12 cellular contexts compared by ENCODE assay signal in the genomic region with DNA sequence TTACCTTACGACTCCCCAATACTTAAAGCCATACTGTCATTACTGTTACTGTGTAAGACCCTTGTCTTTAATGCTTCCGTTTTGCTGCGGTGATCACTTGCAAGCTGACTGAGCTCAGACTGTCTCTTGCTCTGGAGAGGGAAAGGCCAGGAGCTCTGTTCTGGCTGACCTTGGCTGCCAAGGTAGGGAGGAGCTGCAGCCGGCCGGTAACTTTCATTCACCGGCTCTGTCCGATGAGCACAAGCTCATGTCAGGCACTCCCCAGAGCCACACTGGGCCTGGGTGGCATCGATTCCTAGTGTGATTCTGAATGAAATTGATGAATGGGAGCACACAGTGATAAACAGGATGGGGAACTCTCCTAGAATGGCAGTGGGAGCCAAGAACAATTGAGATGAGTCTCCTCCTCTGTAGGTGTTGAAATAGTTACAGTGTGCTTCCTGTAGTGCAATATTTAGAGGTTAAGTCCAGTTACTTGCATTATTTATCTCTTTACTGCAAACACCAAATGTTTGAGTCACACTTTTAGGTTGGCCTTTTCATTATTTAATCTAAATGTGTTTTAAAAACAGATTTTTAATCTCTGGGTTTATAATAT.
DNase-seq lines count a peak whose midpoint lies in the region; ATAC-seq and TF ChIP-seq lines count a peak whose summit lies in the region.
"Had no signal": no experiment of that assay in that cellular context is flagged by ENCODE, and none has a peak within 500 bp of the region (broad histone marks: within the 10 kb centered on the region; RNA-seq: fewer than 3 reads in every experiment).

No MANE protein-coding gene starts in this region.

- 90 to 91% methylated on average over 8 of the region's 8 CpGs for WGBS in GM23248 (ENCODE audit: low coverage in 1 of 2, low lambda C conversion rate in 2 of 2, missing lambda C conversion rate in 2 of 2), 2 experiments

- ATAC-seq in effector memory CD8-positive, alpha-beta T cell (replicated peaks), result no peak
- ATAC-seq: K562 had no signal

- no peaks in the 10 kb centered on the region for H3K36me3 ChIP-seq in GM23248 (ENCODE audit: low read depth)
- peaks cover 19% of the 10 kb centered on the region for H3K36me3 ChIP-seq in neutrophil
- no peaks in the 10 kb centered on the region for H3K36me3 ChIP-seq in brain microvascular endothelial cell (replicated peaks)

- no peaks in the 10 kb centered on the region for H3K9me3 ChIP-seq in GM23248 (ENCODE audit: low read depth)
- H3K9me3 ChIP-seq in neutrophil, result no peaks in the 10 kb centered on the region
- H3K9me3 ChIP-seq: suprapubic skin had no signal

- H3K4me1 ChIP-seq in GM23248 (ENCODE audit: insufficient read depth) (no peaks in the 10 kb centered on the region), neutrophil (ENCODE audit: control insufficient read depth in 1 of 2, insufficient read depth in 1 of 2, low read depth in 1 of 2, low read length in 1 of 2) (peaks cover 16 to 23% of the 10 kb centered on the region in 2 experiments)
- H3K4me1 ChIP-seq: suprapubic skin had no signal

- no peaks in the 10 kb centered on the region for H3K27me3 Mint-ChIP-seq in effector memory CD8-positive, alpha-beta T cell
- no peaks in the 10 kb centered on the region for H3K27me3 Mint-ChIP-seq in type B pancreatic cell

- H3K4me3 ChIP-seq in GM23248, result no peak overlapping the region
- peak overlapping the region; percentile 35 for H3K4me3 ChIP-seq in NB4 (ENCODE audit: low read depth, low read length)
- H3K4me3 ChIP-seq in neutrophil (ENCODE audit: low read depth in 1 of 2, low read length in 1 of 2), result no peak overlapping the region
- H3K4me3 ChIP-seq in brain microvascular endothelial cell (ENCODE audit: low read depth, low read length), result no peak overlapping the region
- H3K4me3 ChIP-seq: K562, suprapubic skin had no signal

- H3K9me2 ChIP-seq in GM23248 (ENCODE audit: insufficient read depth), result no peaks in the 10 kb centered on the region

- TF ChIP-seq CTCF in NB4 (IDR thresholded peaks at IDR 0.05; ENCODE audit: low read depth, low read length) (no peak), neutrophil (IDR thresholded peaks at IDR 0.05) (no peak), type B pancreatic cell (conservative IDR thresholded peaks at IDR 0.05) (no peak), brain microvascular endothelial cell (IDR thresholded peaks at IDR 0.05; ENCODE audit: low read depth, low read length, missing control alignments) (no peak)

- H3K4me2 ChIP-seq in GM23248 (ENCODE audit: unreplicated experiment), result no peak overlapping the region

- no peaks in the 10 kb centered on the region for H4K20me1 ChIP-seq in GM23248 (ENCODE audit: insufficient read depth)

- no peak overlapping the region for H2AFZ ChIP-seq in GM23248

- in situ Hi-C loops in GM23248 (cut with MboI), result no loop called here
- in situ Hi-C loops in brain microvascular endothelial cell (cut with HindIII; ENCODE audit: low pct_ligation_motif_present, low sequenced_read_pairs), result no loop called here

- peak overlapping the region; percentile 66 to 74 for H3K27ac Mint-ChIP-seq in effector memory CD8-positive, alpha-beta T cell
- H3K27ac Mint-ChIP-seq in type B pancreatic cell, result no peak overlapping the region

- peaks cover 17% of the 10 kb centered on the region for H3K36me3 Mint-ChIP-seq in effector memory CD8-positive, alpha-beta T cell (ENCODE audit: insufficient read depth)
- peaks cover 13% of the 10 kb centered on the region for H3K36me3 Mint-ChIP-seq in type B pancreatic cell

- H3K27me3 ChIP-seq in GM23248 (replicated peaks; ENCODE audit: insufficient read depth) (no peaks in the 10 kb centered on the region), neutrophil (no peaks in the 10 kb centered on the region), brain microvascular endothelial cell (replicated peaks) (no peaks in the 10 kb centered on the region)
- H3K27me3 ChIP-seq: suprapubic skin had no signal

- no peak overlapping the region for H3K4me3 Mint-ChIP-seq in effector memory CD8-positive, alpha-beta T cell
- H3K4me3 Mint-ChIP-seq in type B pancreatic cell, result no peak overlapping the region

- H3K4me1 Mint-ChIP-seq in effector memory CD8-positive, alpha-beta T cell (ENCODE audit: low read depth in 2 of 2), result peaks cover 8 to 21% of the 10 kb centered on the region in 2 donors
- H3K4me1 Mint-ChIP-seq in type B pancreatic cell (ENCODE audit: unreplicated experiment), result no peaks in the 10 kb centered on the region

- no peak for TF ChIP-seq POLR2A in NB4 (IDR thresholded peaks at IDR 0.05; ENCODE audit: extremely low read depth, insufficient read length)

- H3K9ac ChIP-seq in GM23248, result no peak overlapping the region

- H3K79me2 ChIP-seq in GM23248 (ENCODE audit: insufficient read depth), result no peaks in the 10 kb centered on the region

- H3K9me3 Mint-ChIP-seq in effector memory CD8-positive, alpha-beta T cell, result no peaks in the 10 kb centered on the region
- H3K9me3 Mint-ChIP-seq in type B pancreatic cell, result no peaks in the 10 kb centered on the region

- H3K27ac ChIP-seq in GM23248 (no peak overlapping the region), neutrophil (peak overlapping the region; percentile 53), brain microvascular endothelial cell (no peak overlapping the region)
- H3K27ac ChIP-seq: suprapubic skin had no signal

- H3F3A ChIP-seq in GM23248 (ENCODE audit: insufficient read depth), result peaks cover 6% of the 10 kb centered on the region; the same call in 1 of the 2 replicates

- peak; percentile 54 for DNase-seq in GM23248
- DNase-seq in NB4 (ENCODE audit: low read depth), result peak; percentile 81
- no peak for DNase-seq in effector memory CD8-positive, alpha-beta T cell
- DNase-seq in type B pancreatic cell (ENCODE audit: extremely low spot score, unreplicated experiment), result no peak
- DNase-seq in activated CD4-positive, alpha-beta T cell treated with anti-CD3 and anti-CD28 coated beads, Interleukin-2, amount 50 U/mL, for 4 hours, result no peak
- DNase-seq in brain microvascular endothelial cell, result no peak
- DNase-seq: activated T-cell treated with anti-CD3 and anti-CD28 coated beads, Interleukin-2, amount 50 U/mL, for 1 hour; NCI-H2171 treated with DMSO at 0.1 percent for 48 hours; RPMI8226 had no signal

Comparison
In these comparisons a context has a peak if more than half of its experiments do, and no peak if none do; other contexts are left out.
1. DNase-seq: peak in GM23248 (single experiment) and NB4 (single experiment); none in effector memory CD8-positive, alpha-beta T cell (0 of 3), type B pancreatic cell (single experiment), activated CD4-positive, alpha-beta T cell treated with anti-CD3 and anti-CD28 coated beads, Interleukin-2, amount 50 U/mL, for 4 hours (0 of 2) and brain microvascular endothelial cell (single experiment).